ENCODE assay signal across 2 cellular contexts in the genomic region with DNA sequence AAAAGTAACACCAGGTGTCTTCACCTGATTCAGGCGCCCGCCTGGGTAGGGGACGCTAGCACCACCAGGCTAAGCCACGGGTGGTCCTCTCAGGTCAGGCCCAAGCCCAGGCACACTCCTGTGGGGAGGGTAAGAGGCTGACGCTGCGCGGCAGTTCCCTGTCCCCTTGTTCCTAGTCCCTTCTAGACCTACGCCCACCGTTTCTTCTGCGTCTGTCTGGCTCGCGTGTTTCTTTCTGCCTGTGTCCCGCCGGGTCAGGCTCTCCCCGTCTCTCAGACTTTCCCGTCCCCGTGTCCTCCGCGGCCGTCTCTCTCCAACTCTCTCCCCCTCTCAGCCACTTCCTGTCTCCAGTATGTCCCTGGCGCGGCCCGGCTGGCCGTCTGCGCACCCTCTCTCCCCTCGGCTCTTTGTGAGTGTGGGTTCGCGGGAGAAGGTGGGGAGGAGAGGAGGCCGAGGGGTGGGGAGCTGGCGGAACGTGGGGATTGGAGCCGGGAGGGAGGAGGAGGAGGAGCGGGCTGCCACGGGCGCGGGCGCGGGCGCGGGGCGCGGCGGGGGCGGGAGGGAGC.
TF ChIP-seq lines count a peak whose summit lies in the region.

No MANE protein-coding gene starts in this region.

TF ChIP-seq in HEK293, 187 proteins besides CTCF, POLR2A, EP300 and RAD21 (continues in another document):
- TF ChIP-seq, protein P1, sequence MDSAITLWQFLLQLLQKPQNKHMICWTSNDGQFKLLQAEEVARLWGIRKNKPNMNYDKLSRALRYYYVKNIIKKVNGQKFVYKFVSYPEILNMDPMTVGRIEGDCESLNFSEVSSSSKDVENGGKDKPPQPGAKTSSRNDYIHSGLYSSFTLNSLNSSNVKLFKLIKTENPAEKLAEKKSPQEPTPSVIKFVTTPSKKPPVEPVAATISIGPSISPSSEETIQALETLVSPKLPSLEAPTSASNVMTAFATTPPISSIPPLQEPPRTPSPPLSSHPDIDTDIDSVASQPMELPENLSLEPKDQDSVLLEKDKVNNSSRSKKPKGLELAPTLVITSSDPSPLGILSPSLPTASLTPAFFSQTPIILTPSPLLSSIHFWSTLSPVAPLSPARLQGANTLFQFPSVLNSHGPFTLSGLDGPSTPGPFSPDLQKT (IDR thresholded peaks at IDR 0.05; ENCODE audit: borderline replicate concordance, low read depth, low read length): no peak
- TF ChIP-seq, protein P2, sequence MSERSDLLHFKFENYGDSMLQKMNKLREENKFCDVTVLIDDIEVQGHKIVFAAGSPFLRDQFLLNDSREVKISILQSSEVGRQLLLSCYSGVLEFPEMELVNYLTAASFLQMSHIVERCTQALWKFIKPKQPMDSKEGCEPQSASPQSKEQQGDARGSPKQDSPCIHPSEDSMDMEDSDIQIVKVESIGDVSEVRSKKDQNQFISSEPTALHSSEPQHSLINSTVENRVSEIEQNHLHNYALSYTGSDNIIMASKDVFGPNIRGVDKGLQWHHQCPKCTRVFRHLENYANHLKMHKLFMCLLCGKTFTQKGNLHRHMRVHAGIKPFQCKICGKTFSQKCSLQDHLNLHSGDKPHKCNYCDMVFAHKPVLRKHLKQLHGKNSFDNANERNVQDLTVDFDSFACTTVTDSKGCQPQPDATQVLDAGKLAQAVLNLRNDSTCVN (tag by site-specific recombination; optimal IDR thresholded peaks at IDR 0.05): peak; percentile 73
- peak; percentile 81 for TF ChIP-seq KLF7 (tag by site-specific recombination; IDR thresholded peaks at IDR 0.05; ENCODE audit: borderline replicate concordance)
- peak; percentile 57; the same call in 1 of the 2 replicates for TF ChIP-seq ZNF629 (tag by site-specific recombination; IDR thresholded peaks at IDR 0.05)
- TF ChIP-seq ZEB2 (tag by site-specific recombination; IDR thresholded peaks at IDR 0.05): peak; percentile 78; the same call in 1 of the 2 replicates
- TF ChIP-seq OSR2 (tag by site-specific recombination; IDR thresholded peaks at IDR 0.05): no peak
- TF ChIP-seq ZXDB (tag by site-specific recombination; IDR thresholded peaks at IDR 0.05): peak; percentile 66
- TF ChIP-seq, protein P3, sequence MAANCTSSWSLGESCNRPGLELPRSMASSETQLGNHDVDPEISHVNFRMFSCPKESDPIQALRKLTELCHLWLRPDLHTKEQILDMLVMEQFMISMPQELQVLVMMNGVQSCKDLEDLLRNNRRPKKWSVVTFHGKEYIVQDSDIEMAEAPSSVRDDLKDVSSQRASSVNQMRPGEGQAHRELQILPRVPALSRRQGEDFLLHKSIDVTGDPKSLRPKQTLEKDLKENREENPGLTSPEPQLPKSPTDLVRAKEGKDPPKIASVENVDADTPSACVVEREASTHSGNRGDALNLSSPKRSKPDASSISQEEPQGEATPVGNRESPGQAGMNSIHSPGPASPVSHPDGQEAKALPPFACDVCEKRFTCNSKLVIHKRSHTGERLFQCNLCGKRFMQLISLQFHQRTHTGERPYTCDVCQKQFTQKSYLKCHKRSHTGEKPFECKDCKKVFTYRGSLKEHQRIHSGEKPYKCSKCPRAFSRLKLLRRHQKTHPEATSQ (tag by site-specific recombination; IDR thresholded peaks at IDR 0.05): peak; percentile 45; the same call in 1 of the 2 replicates
- TF ChIP-seq ZFP69B (tag by site-specific recombination; IDR thresholded peaks at IDR 0.05): peak; percentile 71
- TF ChIP-seq, protein P4, sequence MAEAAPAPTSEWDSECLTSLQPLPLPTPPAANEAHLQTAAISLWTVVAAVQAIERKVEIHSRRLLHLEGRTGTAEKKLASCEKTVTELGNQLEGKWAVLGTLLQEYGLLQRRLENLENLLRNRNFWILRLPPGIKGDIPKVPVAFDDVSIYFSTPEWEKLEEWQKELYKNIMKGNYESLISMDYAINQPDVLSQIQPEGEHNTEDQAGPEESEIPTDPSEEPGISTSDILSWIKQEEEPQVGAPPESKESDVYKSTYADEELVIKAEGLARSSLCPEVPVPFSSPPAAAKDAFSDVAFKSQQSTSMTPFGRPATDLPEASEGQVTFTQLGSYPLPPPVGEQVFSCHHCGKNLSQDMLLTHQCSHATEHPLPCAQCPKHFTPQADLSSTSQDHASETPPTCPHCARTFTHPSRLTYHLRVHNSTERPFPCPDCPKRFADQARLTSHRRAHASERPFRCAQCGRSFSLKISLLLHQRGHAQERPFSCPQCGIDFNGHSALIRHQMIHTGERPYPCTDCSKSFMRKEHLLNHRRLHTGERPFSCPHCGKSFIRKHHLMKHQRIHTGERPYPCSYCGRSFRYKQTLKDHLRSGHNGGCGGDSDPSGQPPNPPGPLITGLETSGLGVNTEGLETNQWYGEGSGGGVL (tag by site-specific recombination; IDR thresholded peaks at IDR 0.05): peak; percentile 99
- peak; percentile 62 for TF ChIP-seq ZNF501 (tag by site-specific recombination; IDR thresholded peaks at IDR 0.05)
- TF ChIP-seq, protein P5, sequence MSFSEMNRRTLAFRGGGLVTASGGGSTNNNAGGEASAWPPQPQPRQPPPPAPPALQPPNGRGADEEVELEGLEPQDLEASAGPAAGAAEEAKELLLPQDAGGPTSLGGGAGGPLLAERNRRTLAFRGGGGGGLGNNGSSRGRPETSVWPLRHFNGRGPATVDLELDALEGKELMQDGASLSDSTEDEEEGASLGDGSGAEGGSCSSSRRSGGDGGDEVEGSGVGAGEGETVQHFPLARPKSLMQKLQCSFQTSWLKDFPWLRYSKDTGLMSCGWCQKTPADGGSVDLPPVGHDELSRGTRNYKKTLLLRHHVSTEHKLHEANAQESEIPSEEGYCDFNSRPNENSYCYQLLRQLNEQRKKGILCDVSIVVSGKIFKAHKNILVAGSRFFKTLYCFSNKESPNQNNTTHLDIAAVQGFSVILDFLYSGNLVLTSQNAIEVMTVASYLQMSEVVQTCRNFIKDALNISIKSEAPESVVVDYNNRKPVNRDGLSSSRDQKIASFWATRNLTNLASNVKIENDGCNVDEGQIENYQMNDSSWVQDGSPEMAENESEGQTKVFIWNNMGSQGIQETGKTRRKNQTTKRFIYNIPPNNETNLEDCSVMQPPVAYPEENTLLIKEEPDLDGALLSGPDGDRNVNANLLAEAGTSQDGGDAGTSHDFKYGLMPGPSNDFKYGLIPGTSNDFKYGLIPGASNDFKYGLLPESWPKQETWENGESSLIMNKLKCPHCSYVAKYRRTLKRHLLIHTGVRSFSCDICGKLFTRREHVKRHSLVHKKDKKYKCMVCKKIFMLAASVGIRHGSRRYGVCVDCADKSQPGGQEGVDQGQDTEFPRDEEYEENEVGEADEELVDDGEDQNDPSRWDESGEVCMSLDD (tag by site-specific recombination; IDR thresholded peaks at IDR 0.05): peak; percentile 66; the same call in 1 of the 2 replicates
- peak; percentile 71 for TF ChIP-seq EGR2 (tag by site-specific recombination; IDR thresholded peaks at IDR 0.05; ENCODE audit: low read depth)
- TF ChIP-seq KLF16 (tag by site-specific recombination; IDR thresholded peaks at IDR 0.05): peak; percentile 69
- TF ChIP-seq, protein P6, sequence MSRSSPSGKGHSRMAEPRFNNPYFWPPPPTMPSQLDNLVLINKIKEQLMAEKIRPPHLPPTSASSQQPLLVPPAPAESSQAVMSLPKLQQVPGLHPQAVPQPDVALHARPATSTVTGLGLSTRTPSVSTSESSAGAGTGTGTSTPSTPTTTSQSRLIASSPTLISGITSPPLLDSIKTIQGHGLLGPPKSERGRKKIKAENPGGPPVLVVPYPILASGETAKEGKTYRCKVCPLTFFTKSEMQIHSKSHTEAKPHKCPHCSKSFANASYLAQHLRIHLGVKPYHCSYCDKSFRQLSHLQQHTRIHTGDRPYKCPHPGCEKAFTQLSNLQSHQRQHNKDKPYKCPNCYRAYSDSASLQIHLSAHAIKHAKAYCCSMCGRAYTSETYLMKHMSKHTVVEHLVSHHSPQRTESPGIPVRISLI (tag by site-specific recombination; IDR thresholded peaks at IDR 0.05): no peak

TF ChIP-seq in endothelial cell of umbilical vein, 7 proteins besides CTCF, POLR2A, EP300 and RAD21 (continued from another document):
- TF ChIP-seq JUN (IDR thresholded peaks at IDR 0.05; ENCODE audit: borderline replicate concordance, insufficient read depth, insufficient read length, low read depth): no peak
- no peak for TF ChIP-seq MYC (IDR thresholded peaks at IDR 0.05; ENCODE audit: low read depth, low read length)
